Comparison of ENCODE assay signal across 20 cellular contexts in genomic region chr5:180338001-180338707, GRCh38.
"Had no signal": no experiment of that assay in that cellular context is flagged by ENCODE, and none has a peak within 500 bp of the region (broad histone marks: within the 10 kb centered on the region; RNA-seq: fewer than 3 reads in every experiment).

No MANE protein-coding gene starts in this region.

- H3K36me3 ChIP-seq: neutrophil, thoracic aorta, upper lobe of right lung had no signal

- H3K36me3 Mint-ChIP-seq: natural killer cell; stimulated activated naive B cell treated with anti-CD40 and anti-IgM and Interleukin-4, amounts not matched to agents 10 μg/mL and 1 μg/mL and 100 μg/mL, for 72 hours; T-cell had no signal

- DNase-seq: activated CD4-positive, alpha-beta T cell treated with anti-CD3 and anti-CD28 coated beads for 48 hours; activated CD4-positive, CD25-positive, alpha-beta regulatory T cell; activated CD8-positive, alpha-beta memory T cell treated with anti-CD3 and anti-CD28 coated beads, Interleukin-2, amount 50 U/mL, for 4 hours; activated naive CD4-positive, alpha-beta T cell treated with anti-CD3 and anti-CD28 coated beads, Interleukin-2, amount 50 U/mL, for 16 hours; activated T-cell treated with anti-CD3 and anti-CD28 coated beads, Interleukin-2, amount 50 U/mL, for 4 hours; adrenal gland; effector memory CD8-positive, alpha-beta T cell; foreskin keratinocyte; glutamatergic neuron; kidney glomerular epithelial cell; mesendoderm; natural killer cell; stimulated activated naive B cell treated with anti-CD40 and anti-IgM and Interleukin-4, amounts not matched to agents 10 μg/mL and 1 μg/mL and 100 μg/mL, for 72 hours; T-cell; upper lobe of right lung had no signal

- H3K9me3 Mint-ChIP-seq: activated T-cell treated with anti-CD3 and anti-CD28 coated beads, Interleukin-2, amount 50 U/mL, for 4 hours; effector memory CD8-positive, alpha-beta T cell; natural killer cell; stimulated activated naive B cell treated with anti-CD40 and anti-IgM and Interleukin-4, amounts not matched to agents 10 μg/mL and 1 μg/mL and 100 μg/mL, for 72 hours; T-cell had no signal

- H3K4me3 Mint-ChIP-seq: activated T-cell treated with anti-CD3 and anti-CD28 coated beads, Interleukin-2, amount 50 U/mL, for 4 hours; effector memory CD8-positive, alpha-beta T cell; natural killer cell; stimulated activated naive B cell treated with anti-CD40 and anti-IgM and Interleukin-4, amounts not matched to agents 10 μg/mL and 1 μg/mL and 100 μg/mL, for 72 hours; T-cell had no signal

- H3K4me3 ChIP-seq: adrenal gland, thoracic aorta, upper lobe of right lung had no signal

- H3K9me3 ChIP-seq: adrenal gland, neutrophil, thoracic aorta, upper lobe of right lung had no signal

- H3K4me1 Mint-ChIP-seq: natural killer cell; stimulated activated naive B cell treated with anti-CD40 and anti-IgM and Interleukin-4, amounts not matched to agents 10 μg/mL and 1 μg/mL and 100 μg/mL, for 72 hours; T-cell had no signal

- H3K27ac ChIP-seq: adrenal gland, foreskin keratinocyte, neutrophil, parathyroid adenoma, thoracic aorta, upper lobe of right lung had no signal

- H3K27ac Mint-ChIP-seq: effector memory CD8-positive, alpha-beta T cell; natural killer cell; stimulated activated naive B cell treated with anti-CD40 and anti-IgM and Interleukin-4, amounts not matched to agents 10 μg/mL and 1 μg/mL and 100 μg/mL, for 72 hours; T-cell had no signal

- H3K27me3 ChIP-seq: adrenal gland, foreskin keratinocyte, upper lobe of right lung had no signal

- ATAC-seq: activated T-cell treated with anti-CD3 and anti-CD28 coated beads, Interleukin-2, amount 50 U/mL, for 4 hours; effector memory CD8-positive, alpha-beta T cell; foreskin keratinocyte; natural killer cell; sciatic nerve; SK-N-SH treated with all-trans-retinoic acid at 6 μM for 48 hours; stimulated activated naive B cell treated with anti-CD40 and anti-IgM and Interleukin-4, amounts not matched to agents 10 μg/mL and 1 μg/mL and 100 μg/mL, for 72 hours; T-cell; upper lobe of right lung had no signal

- H3K4me1 ChIP-seq: adrenal gland, foreskin keratinocyte, parathyroid adenoma, upper lobe of right lung had no signal

- H3K9ac ChIP-seq: parathyroid adenoma had no signal
